Comparison of ENCODE assay signal across 1 cellular context in the genomic region with DNA sequence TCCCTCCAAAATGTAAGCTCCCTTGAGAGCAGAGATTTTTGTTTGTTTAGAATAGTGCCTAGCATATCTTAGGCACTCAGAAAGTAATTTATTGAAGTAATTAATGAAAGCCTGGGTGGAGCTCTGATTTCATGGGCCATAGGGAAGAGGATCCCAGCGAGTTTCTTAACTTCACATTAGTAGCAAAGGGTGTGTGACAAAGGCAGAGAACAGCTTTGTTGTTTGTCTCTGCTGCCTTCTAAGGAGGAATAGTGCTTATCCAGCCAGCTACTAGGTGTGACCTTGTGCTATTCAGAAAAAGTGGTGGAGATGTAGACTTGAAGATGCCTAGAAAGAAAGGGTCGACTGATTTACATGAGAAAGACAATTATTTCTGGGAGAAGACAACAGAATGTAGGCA.
TF ChIP-seq lines count a peak whose summit lies in the region.

No MANE protein-coding gene starts in this region.

TF ChIP-seq in HepG2, 621 proteins besides CTCF, POLR2A, EP300 and RAD21 (continued from another document):
- TF ChIP-seq, protein P1, sequence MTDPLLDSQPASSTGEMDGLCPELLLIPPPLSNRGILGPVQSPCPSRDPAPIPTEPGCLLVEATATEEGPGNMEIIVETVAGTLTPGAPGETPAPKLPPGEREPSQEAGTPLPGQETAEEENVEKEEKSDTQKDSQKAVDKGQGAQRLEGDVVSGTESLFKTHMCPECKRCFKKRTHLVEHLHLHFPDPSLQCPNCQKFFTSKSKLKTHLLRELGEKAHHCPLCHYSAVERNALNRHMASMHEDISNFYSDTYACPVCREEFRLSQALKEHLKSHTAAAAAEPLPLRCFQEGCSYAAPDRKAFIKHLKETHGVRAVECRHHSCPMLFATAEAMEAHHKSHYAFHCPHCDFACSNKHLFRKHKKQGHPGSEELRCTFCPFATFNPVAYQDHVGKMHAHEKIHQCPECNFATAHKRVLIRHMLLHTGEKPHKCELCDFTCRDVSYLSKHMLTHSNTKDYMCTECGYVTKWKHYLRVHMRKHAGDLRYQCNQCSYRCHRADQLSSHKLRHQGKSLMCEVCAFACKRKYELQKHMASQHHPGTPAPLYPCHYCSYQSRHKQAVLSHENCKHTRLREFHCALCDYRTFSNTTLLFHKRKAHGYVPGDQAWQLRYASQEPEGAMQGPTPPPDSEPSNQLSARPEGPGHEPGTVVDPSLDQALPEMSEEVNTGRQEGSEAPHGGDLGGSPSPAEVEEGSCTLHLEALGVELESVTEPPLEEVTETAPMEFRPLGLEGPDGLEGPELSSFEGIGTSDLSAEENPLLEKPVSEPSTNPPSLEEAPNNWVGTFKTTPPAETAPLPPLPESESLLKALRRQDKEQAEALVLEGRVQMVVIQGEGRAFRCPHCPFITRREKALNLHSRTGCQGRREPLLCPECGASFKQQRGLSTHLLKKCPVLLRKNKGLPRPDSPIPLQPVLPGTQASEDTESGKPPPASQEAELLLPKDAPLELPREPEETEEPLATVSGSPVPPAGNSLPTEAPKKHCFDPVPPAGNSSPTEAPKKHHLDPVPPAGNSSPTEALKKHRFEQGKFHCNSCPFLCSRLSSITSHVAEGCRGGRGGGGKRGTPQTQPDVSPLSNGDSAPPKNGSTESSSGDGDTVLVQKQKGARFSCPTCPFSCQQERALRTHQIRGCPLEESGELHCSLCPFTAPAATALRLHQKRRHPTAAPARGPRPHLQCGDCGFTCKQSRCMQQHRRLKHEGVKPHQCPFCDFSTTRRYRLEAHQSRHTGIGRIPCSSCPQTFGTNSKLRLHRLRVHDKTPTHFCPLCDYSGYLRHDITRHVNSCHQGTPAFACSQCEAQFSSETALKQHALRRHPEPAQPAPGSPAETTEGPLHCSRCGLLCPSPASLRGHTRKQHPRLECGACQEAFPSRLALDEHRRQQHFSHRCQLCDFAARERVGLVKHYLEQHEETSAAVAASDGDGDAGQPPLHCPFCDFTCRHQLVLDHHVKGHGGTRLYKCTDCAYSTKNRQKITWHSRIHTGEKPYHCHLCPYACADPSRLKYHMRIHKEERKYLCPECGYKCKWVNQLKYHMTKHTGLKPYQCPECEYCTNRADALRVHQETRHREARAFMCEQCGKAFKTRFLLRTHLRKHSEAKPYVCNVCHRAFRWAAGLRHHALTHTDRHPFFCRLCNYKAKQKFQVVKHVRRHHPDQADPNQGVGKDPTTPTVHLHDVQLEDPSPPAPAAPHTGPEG (CRISPR knock-in tag; IDR thresholded peaks at IDR 0.05), result no peak
- TF ChIP-seq PRPF4 (IDR thresholded peaks at IDR 0.05; ENCODE audit: low read depth, low read length, poor library complexity, severe bottlenecking) (no peak), ZNF546 (CRISPR knock-in tag; conservative IDR thresholded peaks at IDR 0.05) (no peak), U2AF2 (IDR thresholded peaks at IDR 0.05; ENCODE audit: low read depth, low read length) (no peak)
- TF ChIP-seq, protein P2, sequence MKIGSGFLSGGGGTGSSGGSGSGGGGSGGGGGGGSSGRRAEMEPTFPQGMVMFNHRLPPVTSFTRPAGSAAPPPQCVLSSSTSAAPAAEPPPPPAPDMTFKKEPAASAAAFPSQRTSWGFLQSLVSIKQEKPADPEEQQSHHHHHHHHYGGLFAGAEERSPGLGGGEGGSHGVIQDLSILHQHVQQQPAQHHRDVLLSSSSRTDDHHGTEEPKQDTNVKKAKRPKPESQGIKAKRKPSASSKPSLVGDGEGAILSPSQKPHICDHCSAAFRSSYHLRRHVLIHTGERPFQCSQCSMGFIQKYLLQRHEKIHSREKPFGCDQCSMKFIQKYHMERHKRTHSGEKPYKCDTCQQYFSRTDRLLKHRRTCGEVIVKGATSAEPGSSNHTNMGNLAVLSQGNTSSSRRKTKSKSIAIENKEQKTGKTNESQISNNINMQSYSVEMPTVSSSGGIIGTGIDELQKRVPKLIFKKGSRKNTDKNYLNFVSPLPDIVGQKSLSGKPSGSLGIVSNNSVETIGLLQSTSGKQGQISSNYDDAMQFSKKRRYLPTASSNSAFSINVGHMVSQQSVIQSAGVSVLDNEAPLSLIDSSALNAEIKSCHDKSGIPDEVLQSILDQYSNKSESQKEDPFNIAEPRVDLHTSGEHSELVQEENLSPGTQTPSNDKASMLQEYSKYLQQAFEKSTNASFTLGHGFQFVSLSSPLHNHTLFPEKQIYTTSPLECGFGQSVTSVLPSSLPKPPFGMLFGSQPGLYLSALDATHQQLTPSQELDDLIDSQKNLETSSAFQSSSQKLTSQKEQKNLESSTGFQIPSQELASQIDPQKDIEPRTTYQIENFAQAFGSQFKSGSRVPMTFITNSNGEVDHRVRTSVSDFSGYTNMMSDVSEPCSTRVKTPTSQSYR (CRISPR knock-in tag; IDR thresholded peaks at IDR 0.05; ENCODE audit: borderline replicate concordance), result no peak
